6 cellular contexts compared by ENCODE assay signal in the genomic region with DNA sequence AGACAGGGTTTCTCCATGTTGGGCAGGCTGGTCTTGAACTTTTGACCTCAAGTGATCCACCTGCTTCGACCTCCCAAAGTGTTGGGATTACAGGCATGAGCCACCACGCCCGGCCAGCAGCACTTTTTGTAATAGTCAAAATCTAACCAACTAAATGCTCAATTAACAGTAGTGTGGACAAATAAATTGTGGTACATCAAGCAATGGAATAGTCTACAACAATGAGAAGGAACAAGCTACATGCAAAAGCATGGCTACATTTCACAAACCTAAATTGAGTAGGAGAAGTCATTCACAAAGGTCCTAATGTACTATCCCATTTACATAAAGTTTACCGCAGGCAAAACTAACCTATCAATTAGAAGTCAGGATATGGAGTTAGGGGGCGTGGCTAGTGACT.
A peak's percentile ranks its signal among the peaks of the same experiment; 100 is the strongest.
DNase-seq lines count a peak whose midpoint lies in the region; ATAC-seq, FAIRE-seq and TF ChIP-seq lines count a peak whose summit lies in the region.
"Not testable (repeated sequence)": the region's sequence is repeated elsewhere in the genome, so short reads cannot be mapped to it uniquely, and the experiment has no call there.

No MANE protein-coding gene starts in this region.

- POLR2A ChIA-PET in A549 (lab: Yijun Ruan, JAX); K562 (lab: Yijun Ruan, JAX): not testable (repeated sequence)

- ATAC-seq in A549, SK-N-SH treated with all-trans-retinoic acid at 6 μM for 48 hours, K562: not testable (repeated sequence)

- H3K27ac ChIP-seq in A549; astrocyte (ENCODE audit: low read depth, low read length); K562 (ENCODE audit: extremely low read depth, low read depth, low read length); endodermal cell (ENCODE audit: low read depth, low read length): not testable (repeated sequence)

- H3K27me3 ChIP-seq in astrocyte (ENCODE audit: insufficient read depth, low read length); K562 (ENCODE audit: control insufficient read depth in 2 of 2, insufficient read depth in 2 of 2, low read length in 2 of 2); endodermal cell (ENCODE audit: control insufficient read depth, insufficient read depth, low read length, poor library complexity, severe bottlenecking): not testable (repeated sequence)

- H3K27me3 Mint-ChIP-seq in astrocyte (ENCODE audit: low read depth, unreplicated experiment), result not testable (repeated sequence)
- peaks cover 17% of the 10 kb centered on the region for H3K27me3 Mint-ChIP-seq in endodermal cell (ENCODE audit: insufficient read depth)

- intact Hi-C loops in K562 (cut with micrococcal nuclease), result not testable (repeated sequence)

- H3K4me3 Mint-ChIP-seq in astrocyte (ENCODE audit: unreplicated experiment); endodermal cell: not testable (repeated sequence)

- CTCF ChIA-PET in A549 (lab: Yijun Ruan, JAX), result interaction anchor here (1.1 kb wide), 1 partner anchor 14 kb away, joined by 3 read pairs; no protein-coding TSS in a partner anchor
- CTCF ChIA-PET in K562 (lab: Yijun Ruan, JAX; ENCODE audit: low intra/inter-chr PET ratio), result not testable (repeated sequence)

- not testable (repeated sequence) for H3K79me2 ChIP-seq in astrocyte (ENCODE audit: insufficient read depth, low read length); K562 (ENCODE audit: control insufficient read depth, insufficient read depth, low read length)

- H3K4me1 ChIP-seq in A549; astrocyte (ENCODE audit: insufficient read depth, low read length); K562 (replicated peaks in 1 of 2; ENCODE audit: control insufficient read depth in 2 of 2, insufficient read depth in 2 of 2, low read length in 2 of 2); endodermal cell (ENCODE audit: control insufficient read depth, insufficient read depth, low read length): not testable (repeated sequence)

- H3K9me3 Mint-ChIP-seq in astrocyte (ENCODE audit: unreplicated experiment), result not testable (repeated sequence)
- peaks cover 13% of the 10 kb centered on the region for H3K9me3 Mint-ChIP-seq in endodermal cell

- H4K20me1 ChIP-seq in astrocyte (ENCODE audit: insufficient read depth, low read length); K562 (replicated peaks; ENCODE audit: control insufficient read depth, insufficient read depth, low read length): not testable (repeated sequence)

- not testable (repeated sequence) for H2AFZ ChIP-seq in astrocyte (ENCODE audit: low read depth, low read length); K562 (ENCODE audit: low read depth, low read length)

- not testable (repeated sequence) for H3K9ac ChIP-seq in astrocyte (ENCODE audit: low read length); K562 (ENCODE audit: insufficient read depth in 1 of 2, low read depth in 2 of 2, low read length in 2 of 2); endodermal cell (ENCODE audit: extremely low read depth, low read length, poor library complexity, severe bottlenecking)

- FAIRE-seq in A549 (lab: Jason Lieb, UNC) (peak; percentile 73), astrocyte (lab: Jason Lieb, UNC) (peak; percentile 65), urothelium cell line (lab: Jason Lieb, UNC) (peak; percentile 23)
- FAIRE-seq in K562 (lab: Jason Lieb, UNC), result not testable (repeated sequence)

- H3K4me3 ChIP-seq in A549; astrocyte (ENCODE audit: insufficient read depth, low read depth, low read length); K562: not testable (repeated sequence)
- peak overlapping the region; percentile 24 for H3K4me3 ChIP-seq in endodermal cell (ENCODE audit: low read length)

- TF ChIP-seq CTCF in A549 (IDR thresholded peaks at IDR 0.05); astrocyte (IDR thresholded peaks at IDR 0.05; ENCODE audit: insufficient read depth, low read depth, low read length); K562 (IDR thresholded peaks at IDR 0.05 in 2 of 3, conservative IDR thresholded peaks at IDR 0.05 in 1 of 3; ENCODE audit: insufficient read depth in 2 of 3, low read depth in 1 of 3, low read length in 3 of 3); endodermal cell (conservative IDR thresholded peaks at IDR 0.05): not testable (repeated sequence)

- not testable (repeated sequence) for H3K4me1 Mint-ChIP-seq in astrocyte (ENCODE audit: low read depth, unreplicated experiment); endodermal cell

- H3K36me3 ChIP-seq in astrocyte (ENCODE audit: insufficient read depth, low read length); K562 (ENCODE audit: control insufficient read depth, insufficient read depth, low read length); endodermal cell (ENCODE audit: control insufficient read depth, insufficient read depth, low read length): not testable (repeated sequence)

- not testable (repeated sequence) for H3K36me3 Mint-ChIP-seq in astrocyte (ENCODE audit: low read depth, unreplicated experiment); endodermal cell (ENCODE audit: low read depth)

- not testable (repeated sequence) for H3K27ac Mint-ChIP-seq in astrocyte (ENCODE audit: unreplicated experiment); endodermal cell

- not testable (repeated sequence) for TF ChIP-seq POLR2A in A549 (IDR thresholded peaks at IDR 0.05; ENCODE audit: low read length); K562 (conservative IDR thresholded peaks at IDR 0.05)

- H3K4me2 ChIP-seq in A549; astrocyte (ENCODE audit: low read length); K562 (ENCODE audit: insufficient read depth, low read length): not testable (repeated sequence)

- WGBS in A549 (ENCODE audit: missing lambda C conversion rate), result 35% methylated on average over 5 of the region's 5 CpGs
- 9% methylated on average over 2 of the region's 5 CpGs for WGBS in K562 (ENCODE audit: insufficient coverage, low coverage, missing lambda C conversion rate)
- 92 to 98% methylated on average over 1 to 5 of the region's 5 CpGs for WGBS in endodermal cell (ENCODE audit: insufficient coverage in 1 of 2, insufficient read length in 1 of 2), 2 experiments

- not testable (repeated sequence) for BruUV-seq in K562 (replicated peaks; lab: Mats Ljungman, UMichigan)

- DNase-seq in A549 (ENCODE audit: low read depth in 1 of 2, low spot score in 1 of 2); astrocyte (ENCODE audit: low read depth); K562 (ENCODE audit: extremely low read depth in 1 of 4, low spot score in 3 of 4); endodermal cell; urothelium cell line (ENCODE audit: low spot score): not testable (repeated sequence)

- not testable (repeated sequence) for TF ChIP-seq EP300 in A549 (IDR thresholded peaks at IDR 0.05); K562 (IDR thresholded peaks at IDR 0.05; ENCODE audit: low read length)

- H3K9me1 ChIP-seq in K562 (ENCODE audit: control insufficient read depth, insufficient read depth, low read length), result not testable (repeated sequence)

- not testable (repeated sequence) for TF ChIP-seq RAD21 in A549 (conservative IDR thresholded peaks at IDR 0.05 in 1 of 2, IDR thresholded peaks at IDR 0.05 in 1 of 2); K562 (CRISPR knock-in tag; conservative IDR thresholded peaks at IDR 0.05 in 1 of 2, IDR thresholded peaks at IDR 0.05 in 1 of 2)

- in situ Hi-C loops in K562 (cut with MboI), result not testable (repeated sequence)

- H3K9me3 ChIP-seq in A549; astrocyte (ENCODE audit: insufficient read depth, low read depth, low read length); K562 (replicated peaks; ENCODE audit: control insufficient read depth, insufficient read depth, low read depth, low read length): not testable (repeated sequence)
- peaks cover 23% of the 10 kb centered on the region for H3K9me3 ChIP-seq in endodermal cell (ENCODE audit: control insufficient read depth, low read length)

TF ChIP-seq in SK-N-SH treated with all-trans-retinoic acid at 6 μM for 48 hours, 23 proteins besides CTCF, POLR2A, EP300 and RAD21:
- TF ChIP-seq ZNF8 (CRISPR knock-in tag; IDR thresholded peaks at IDR 0.05), result peak; percentile 94

TF ChIP-seq in K562, 482 proteins besides CTCF, POLR2A, EP300 and RAD21:
- peak; percentile 52 for TF ChIP-seq ZNF146 (CRISPR knock-in tag; IDR thresholded peaks at IDR 0.05; ENCODE audit: unreplicated experiment)
